1 cellular context compared by ENCODE assay signal in genomic region chr4:38894340-38894982, GRCh38.
TF ChIP-seq lines count a peak whose summit lies in the region.

No MANE protein-coding gene starts in this region.

TF ChIP-seq in WTC11, 78 proteins besides CTCF, POLR2A, EP300 and RAD21 (continued from another document):
- TF ChIP-seq HMGXB4 (CRISPR knock-in tag; IDR thresholded peaks at IDR 0.05) = no peak
- TF ChIP-seq, protein P1, sequence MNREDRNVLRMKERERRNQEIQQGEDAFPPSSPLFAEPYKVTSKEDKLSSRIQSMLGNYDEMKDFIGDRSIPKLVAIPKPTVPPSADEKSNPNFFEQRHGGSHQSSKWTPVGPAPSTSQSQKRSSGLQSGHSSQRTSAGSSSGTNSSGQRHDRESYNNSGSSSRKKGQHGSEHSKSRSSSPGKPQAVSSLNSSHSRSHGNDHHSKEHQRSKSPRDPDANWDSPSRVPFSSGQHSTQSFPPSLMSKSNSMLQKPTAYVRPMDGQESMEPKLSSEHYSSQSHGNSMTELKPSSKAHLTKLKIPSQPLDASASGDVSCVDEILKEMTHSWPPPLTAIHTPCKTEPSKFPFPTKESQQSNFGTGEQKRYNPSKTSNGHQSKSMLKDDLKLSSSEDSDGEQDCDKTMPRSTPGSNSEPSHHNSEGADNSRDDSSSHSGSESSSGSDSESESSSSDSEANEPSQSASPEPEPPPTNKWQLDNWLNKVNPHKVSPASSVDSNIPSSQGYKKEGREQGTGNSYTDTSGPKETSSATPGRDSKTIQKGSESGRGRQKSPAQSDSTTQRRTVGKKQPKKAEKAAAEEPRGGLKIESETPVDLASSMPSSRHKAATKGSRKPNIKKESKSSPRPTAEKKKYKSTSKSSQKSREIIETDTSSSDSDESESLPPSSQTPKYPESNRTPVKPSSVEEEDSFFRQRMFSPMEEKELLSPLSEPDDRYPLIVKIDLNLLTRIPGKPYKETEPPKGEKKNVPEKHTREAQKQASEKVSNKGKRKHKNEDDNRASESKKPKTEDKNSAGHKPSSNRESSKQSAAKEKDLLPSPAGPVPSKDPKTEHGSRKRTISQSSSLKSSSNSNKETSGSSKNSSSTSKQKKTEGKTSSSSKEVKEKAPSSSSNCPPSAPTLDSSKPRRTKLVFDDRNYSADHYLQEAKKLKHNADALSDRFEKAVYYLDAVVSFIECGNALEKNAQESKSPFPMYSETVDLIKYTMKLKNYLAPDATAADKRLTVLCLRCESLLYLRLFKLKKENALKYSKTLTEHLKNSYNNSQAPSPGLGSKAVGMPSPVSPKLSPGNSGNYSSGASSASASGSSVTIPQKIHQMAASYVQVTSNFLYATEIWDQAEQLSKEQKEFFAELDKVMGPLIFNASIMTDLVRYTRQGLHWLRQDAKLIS (CRISPR knock-in tag; IDR thresholded peaks at IDR 0.05; ENCODE audit: borderline replicate concordance) = no peak
